Comparison of ENCODE assay signal across 28 cellular contexts in the genomic region with DNA sequence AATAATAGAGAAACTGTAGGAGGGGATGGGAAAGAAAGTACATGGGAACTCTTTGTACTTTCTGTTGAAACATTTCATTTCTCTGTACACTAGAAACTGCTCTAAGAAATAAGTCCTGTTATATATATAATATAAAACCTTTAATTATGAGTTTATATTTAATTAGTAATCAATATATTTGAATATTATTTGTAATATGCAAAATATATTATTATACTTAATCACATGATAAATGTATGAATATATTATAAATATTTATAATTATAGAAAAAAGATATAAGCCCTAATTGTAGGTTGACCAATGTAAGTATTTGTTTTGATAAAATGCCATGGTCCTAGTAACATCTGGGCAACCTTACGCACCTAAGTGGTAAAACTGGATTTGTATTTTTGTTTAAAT. TPM values are rescaled to one million over a fixed set of nuclear protein-coding genes. Genes with fewer than 3 reads are reported as not detected.
"Had no signal": no experiment of that assay in that cellular context is flagged by ENCODE, and none has a peak within 500 bp of the region (broad histone marks: within the 10 kb centered on the region; RNA-seq: fewer than 3 reads in every experiment).

No MANE protein-coding gene starts in this region.

- DNase-seq: left colon; left lung; mesendoderm; midbrain; mucosa of descending colon; naive thymus-derived CD4-positive, alpha-beta T cell; ovary; posterior cingulate gyrus; retina; right cardiac atrium; spleen; stimulated activated CD4-positive, alpha-beta T cell treated with anti-CD3 and anti-CD28 coated beads, Interleukin-4, amount 100 ng/mL, for 24 hours; stimulated activated naive CD4-positive, alpha-beta T cell; tibial artery; trophoblast cell; upper lobe of right lung had no signal

- FAIRE-seq: keratinocyte had no signal

- H3K27me3 ChIP-seq: hepatocyte, left lung, ovary, spleen, suprapubic skin, tibial artery, upper lobe of right lung had no signal

- H3K4me1 ChIP-seq: left lung, prostate gland, suprapubic skin, tibial artery, upper lobe of right lung had no signal

- H3K36me3 ChIP-seq: left lung, ovary, prostate gland, spleen, suprapubic skin, thoracic aorta, tibial artery, upper lobe of right lung had no signal

- H3K27ac ChIP-seq: hepatocyte, left lung, ovary, prostate gland, skin epidermis, spleen, suprapubic skin, thoracic aorta, tibial artery, upper lobe of right lung had no signal

- ATAC-seq: left colon; left lung; mucosa of descending colon; naive thymus-derived CD4-positive, alpha-beta T cell; natural killer cell treated with Interleukin-12 subunit alpha and Interleukin-12 subunit beta and Interleukin-15 and Interleukin-18, amount 100 ng/mL, for 72 hours; right cardiac atrium; sciatic nerve; stimulated activated effector memory CD8-positive, alpha-beta T cell treated with anti-CD3 and anti-CD28 coated beads, Interleukin-12 subunit alpha, Interleukin-12 subunit beta, amount 100 ng/mL, for 72 hours; upper lobe of right lung had no signal

- H3K9me3 ChIP-seq: left lung, mucosa of descending colon, ovary, prostate gland, spleen, suprapubic skin, thoracic aorta, tibial artery, upper lobe of right lung had no signal

- H3K4me3 ChIP-seq: hepatocyte, left lung, lung, mucosa of descending colon, ovary, prostate gland, skin epidermis, spleen, suprapubic skin, thoracic aorta, tibial artery, upper lobe of right lung had no signal

RNA-seq across cellular contexts. Expression of a gene that starts 51.0 kb away (rescaled TPM):
- polyA plus RNA-seq: hepatocyte; keratinocyte; liver; lung; naive thymus-derived CD4-positive, alpha-beta T cell; neural cell; ovary; right cardiac atrium; spleen had no signal
